ENCODE assay signal across 1 cellular context in genomic region chr5:72954389-72954788, GRCh38.
TF ChIP-seq lines count a peak whose summit lies in the region.

No MANE protein-coding gene starts in this region.

TF ChIP-seq in K562, 482 proteins besides CTCF, POLR2A, EP300 and RAD21:
- no peak for TF ChIP-seq PCBP2 (IDR thresholded peaks at IDR 0.05; ENCODE audit: low read depth, low read length, poor library complexity, severe bottlenecking)
- TF ChIP-seq ELF1 (tag; IDR thresholded peaks at IDR 0.05) = no peak
- no peak for TF ChIP-seq YY1 (IDR thresholded peaks at IDR 0.05; ENCODE audit: borderline replicate concordance in 1 of 3, control insufficient read depth in 1 of 3, extremely low read depth in 1 of 3, insufficient read depth in 3 of 3, insufficient read length in 1 of 3, insufficient replicate concordance in 2 of 3, low read depth in 1 of 3, low read length in 2 of 3)
- TF ChIP-seq ZNF740 (CRISPR knock-in tag; IDR thresholded peaks at IDR 0.05) = no peak
- peak in 1 of 2 experiments; percentile 56; a peak in 1 of 4 replicates for TF ChIP-seq ZNF740 (tag; IDR thresholded peaks at IDR 0.05)
- TF ChIP-seq TSC22D4 (tag; IDR thresholded peaks at IDR 0.05) = no peak
- no peak for TF ChIP-seq HSF4 (CRISPR knock-in tag; IDR thresholded peaks at IDR 0.05; ENCODE audit: borderline replicate concordance)
- TF ChIP-seq HNRNPK (IDR thresholded peaks at IDR 0.05; ENCODE audit: low read depth, low read length, poor library complexity, severe bottlenecking) = no peak
- no peak for TF ChIP-seq FOXJ2 (tag; IDR thresholded peaks at IDR 0.05)
- peak; percentile 81 for TF ChIP-seq VEZF1 (CRISPR knock-in tag; IDR thresholded peaks at IDR 0.05)
- TF ChIP-seq SAFB2 (IDR thresholded peaks at IDR 0.05; ENCODE audit: borderline replicate concordance, low read depth, low read length, severe bottlenecking) = no peak
TF ChIP-seq in K562: peak in this region for 2.
